Comparison of ENCODE assay signal across 8 cellular contexts in the genomic region with DNA sequence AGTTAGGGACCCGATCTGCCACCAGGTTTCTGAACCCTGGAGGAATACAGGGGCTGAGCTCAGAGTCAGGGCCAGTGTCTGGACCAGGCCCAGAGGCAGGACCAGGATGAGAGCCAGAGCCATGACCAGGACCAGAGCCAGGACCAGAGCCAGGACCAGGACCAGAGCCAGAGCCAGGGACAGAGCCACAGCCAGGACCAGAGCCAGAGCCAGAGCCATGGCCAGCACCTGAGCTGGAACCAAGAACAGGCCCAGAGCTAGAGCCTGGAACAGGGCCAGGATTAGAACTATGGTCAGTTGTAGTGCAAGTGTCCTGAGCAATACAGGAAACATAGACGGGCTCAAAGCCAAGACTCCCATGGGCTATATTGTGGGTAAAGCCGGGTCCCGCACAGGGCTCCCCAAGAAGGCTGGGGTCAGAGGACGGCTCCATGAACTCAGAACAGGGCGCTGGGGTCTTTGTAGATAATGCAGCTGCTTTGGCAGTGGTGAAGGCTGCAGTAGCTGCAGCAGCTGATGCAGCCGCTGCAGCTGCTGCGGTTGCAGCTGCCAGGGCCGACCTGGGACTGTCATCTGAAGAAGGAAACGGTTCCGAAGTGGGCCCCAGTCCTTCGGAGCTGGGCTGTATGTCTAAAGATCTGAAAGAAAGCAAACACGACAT. TPM values are rescaled to one million over a fixed set of nuclear protein-coding genes. Genes with fewer than 3 reads are reported as not detected.
DNase-seq lines count a peak whose midpoint lies in the region; ATAC-seq, FAIRE-seq and TF ChIP-seq lines count a peak whose summit lies in the region.

No MANE protein-coding gene starts in this region.

- peaks cover 17 to 31% of the 10 kb centered on the region in 2 experiments for H3K4me1 ChIP-seq in K562 (replicated peaks in 1 of 2; ENCODE audit: control insufficient read depth in 2 of 2, insufficient read depth in 2 of 2, low read length in 2 of 2)
- H3K4me1 ChIP-seq in transverse colon, result peaks cover 21 to 38% (median 30%) of the 10 kb centered on the region in 4 donors

- TF ChIP-seq EP300 in K562 (IDR thresholded peaks at IDR 0.05; ENCODE audit: low read length) (no peak), transverse colon (IDR thresholded peaks at IDR 0.05; ENCODE audit: low read depth) (no peak)

- H3K9me3 ChIP-seq in K562 (replicated peaks; ENCODE audit: control insufficient read depth, insufficient read depth, low read depth, low read length), result no peaks in the 10 kb centered on the region; the same call in 1 of the 2 replicates
- H3K9me3 ChIP-seq in transverse colon, result no peaks in the 10 kb centered on the region

- BruUV-seq in K562 (replicated peaks; lab: Mats Ljungman, UMichigan), result no TSS peak

- H3K9ac ChIP-seq in K562 (ENCODE audit: insufficient read depth in 1 of 2, low read depth in 2 of 2, low read length in 2 of 2), result peak overlapping the region in 1 of 2 experiments; percentile 26; a peak in 2 of 4 replicates

- TF ChIP-seq RAD21 in K562 (CRISPR knock-in tag; conservative IDR thresholded peaks at IDR 0.05 in 1 of 2, IDR thresholded peaks at IDR 0.05 in 1 of 2), result no peak

- no peak for DNase-seq in activated T-cell treated with anti-CD3 and anti-CD28 coated beads, Interleukin-2, amount 50 U/mL, for 72 hours
- no peak for DNase-seq in activated T-cell treated with anti-CD3 and anti-CD28 coated beads, Interleukin-2, amount 50 U/mL, for 1 hour
- DNase-seq in K562 (ENCODE audit: extremely low read depth in 1 of 4, low spot score in 3 of 4), result no peak
- DNase-seq in lower leg skin (ENCODE audit: low spot score in 2 of 2), result no peak
- no peak for DNase-seq in transverse colon
- DNase-seq in NCI-H187 treated with DMSO at 0.1 percent for 48 hours (lab: John Stamatoyannopoulos, UW), result no peak
- no peak for DNase-seq in ecto neural progenitor cell (ENCODE audit: low spot score)

- intact Hi-C loops in K562 (cut with micrococcal nuclease), result loop anchor here (10.0 kb wide), 2 partner anchors 77 to 147 kb away; a partner anchor contains a TSS
- intact Hi-C loops in lower leg skin (cut with DNase I; ENCODE audit: low total_unique reads), result no loop called here
- intact Hi-C loops in transverse colon (cut with DNase I; ENCODE audit: low total_unique reads), result no loop called here

- no peaks in the 10 kb centered on the region for H3K9me3 Mint-ChIP-seq in activated T-cell treated with anti-CD3 and anti-CD28 coated beads, Interleukin-2, amount 50 U/mL, for 72 hours

- WGBS in K562 (ENCODE audit: insufficient coverage, low coverage, missing lambda C conversion rate), result 41% methylated on average over 12 of the region's 13 CpGs
- WGBS in lower leg skin, 2 donors, result 9 to 24% methylated on average over 12 to 13 of the region's 13 CpGs
- WGBS in transverse colon (ENCODE audit: low coverage in 1 of 2), 2 donors, result 17% methylated on average over 12 of the region's 13 CpGs; no CpG with 5 or more reads in 1 of the 2 donors

- no peak for FAIRE-seq in K562 (lab: Jason Lieb, UNC)

- H3K27me3 ChIP-seq in K562 (ENCODE audit: control insufficient read depth in 2 of 2, insufficient read depth in 2 of 2, low read length in 2 of 2) (no peaks in the 10 kb centered on the region), transverse colon (no peaks in the 10 kb centered on the region)

- TF ChIP-seq CTCF in K562 (IDR thresholded peaks at IDR 0.05 in 2 of 3, conservative IDR thresholded peaks at IDR 0.05 in 1 of 3; ENCODE audit: insufficient read depth in 2 of 3, low read depth in 1 of 3, low read length in 3 of 3) (no peak), lower leg skin (IDR thresholded peaks at IDR 0.05) (no peak), transverse colon (IDR thresholded peaks at IDR 0.05) (no peak)

- in situ Hi-C loops in K562 (cut with MboI), result no loop called here
- in situ Hi-C loops in transverse colon (cut with MboI; ENCODE audit: low pct_ligation_motif_present in 1 of 4, low pct_unique_long_range_greater_than_20kb in 1 of 4, low sequenced_read_pairs in 3 of 4), result loop anchor here in 1 of 4 donors (10.0 kb wide), 1 partner anchor 77 kb away; a partner anchor contains a TSS

- POLR2A ChIA-PET in K562 (lab: Yijun Ruan, JAX), result interaction anchor here (0.6 to 1.5 kb wide), 3 partner anchors 10 to 1272 kb away, joined by 3 to 5 read pairs (median 3); no protein-coding TSS in a partner anchor

- H4K20me1 ChIP-seq in K562 (replicated peaks; ENCODE audit: control insufficient read depth, insufficient read depth, low read length), result no peaks in the 10 kb centered on the region

- peak overlapping the region; percentile 89 to 94 for H3K4me3 Mint-ChIP-seq in activated T-cell treated with anti-CD3 and anti-CD28 coated beads, Interleukin-2, amount 50 U/mL, for 72 hours

- peaks cover 4% of the 10 kb centered on the region for H3K9me1 ChIP-seq in K562 (ENCODE audit: control insufficient read depth, insufficient read depth, low read length)

- H3K27ac Mint-ChIP-seq in activated T-cell treated with anti-CD3 and anti-CD28 coated beads, Interleukin-2, amount 50 U/mL, for 72 hours, result peak overlapping the region; percentile 92

- H3K4me1 Mint-ChIP-seq in activated T-cell treated with anti-CD3 and anti-CD28 coated beads, Interleukin-2, amount 50 U/mL, for 72 hours (ENCODE audit: low read depth), result peaks cover 52% of the 10 kb centered on the region

- peaks cover 0 to 8% of the 10 kb centered on the region in 2 donors for H3K36me3 Mint-ChIP-seq in activated T-cell treated with anti-CD3 and anti-CD28 coated beads, Interleukin-2, amount 50 U/mL, for 72 hours (ENCODE audit: insufficient read depth in 2 of 2)

- H3K27ac ChIP-seq in K562 (ENCODE audit: extremely low read depth, low read depth, low read length) (no peak overlapping the region), transverse colon (peak overlapping the region; percentile 76 to 100 (median 90))

- ATAC-seq in activated T-cell treated with anti-CD3 and anti-CD28 coated beads, Interleukin-2, amount 50 U/mL, for 72 hours (replicated peaks in 1 of 2), result no peak
- ATAC-seq in K562 (no peak), HG02759 (IDR thresholded peaks at IDR 0.05; ENCODE audit: unreplicated experiment) (no peak)

- H3K36me3 ChIP-seq in K562 (ENCODE audit: control insufficient read depth, insufficient read depth, low read length) (peaks cover 26% of the 10 kb centered on the region; the same call in 1 of the 3 replicates), transverse colon (peaks cover 0 to 11% (median 0%) of the 10 kb centered on the region in 4 donors)

- TF ChIP-seq POLR2A in K562 (conservative IDR thresholded peaks at IDR 0.05) (no peak), lower leg skin (IDR thresholded peaks at IDR 0.05) (no peak), transverse colon (IDR thresholded peaks at IDR 0.05) (no peak)

- peak overlapping the region; percentile 64 for H3K4me2 ChIP-seq in K562 (ENCODE audit: insufficient read depth, low read length)

- H3K4me3 ChIP-seq in K562 (peak overlapping the region; percentile 31), lower leg skin (ENCODE audit: low read depth, poor library complexity, severe bottlenecking) (peak overlapping the region; percentile 21), transverse colon (peak overlapping the region in 3 of 4 donors; percentile 24 to 56 (median 37))

- H2AFZ ChIP-seq in K562 (ENCODE audit: low read depth, low read length), result peak overlapping the region; percentile 63

- CTCF ChIA-PET in K562 (lab: Yijun Ruan, JAX; ENCODE audit: low intra/inter-chr PET ratio), result no interaction called here

- H3K27me3 Mint-ChIP-seq in activated T-cell treated with anti-CD3 and anti-CD28 coated beads, Interleukin-2, amount 50 U/mL, for 72 hours (ENCODE audit: low read depth), result no peaks in the 10 kb centered on the region

- peaks cover 12% of the 10 kb centered on the region; the same call in 2 of the 3 replicates for H3K79me2 ChIP-seq in K562 (ENCODE audit: control insufficient read depth, insufficient read depth, low read length)

RNA-seq across cellular contexts. Expression of a gene that starts 0.6 kb away (rescaled TPM):
- 1 to 10 TPM; 1.1 to 1.4 TPM for total RNA-seq in activated T-cell treated with anti-CD3 and anti-CD28 coated beads, Interleukin-2, amount 50 U/mL, for 72 hours
- 1.9 and 2.2 TPM in 2 replicates for total RNA-seq in K562 (2011; cell fraction: chromatin; rRNA removed; ENCODE audit: low replicate concordance)
- total RNA-seq in K562 (2011; cell fraction: nucleolus; rRNA removed), result 0.66 and 1.2 TPM in 2 replicates
- 1.2 and 1.6 TPM in 2 replicates for total RNA-seq in K562 (2011; cell fraction: nucleoplasm; rRNA removed)
- 0.14 and 0.53 TPM in 2 replicates for total RNA-seq in K562 (2014; rRNA removed)
- 0.18 and 0.67 TPM in 2 replicates for total RNA-seq in K562 (2014; rRNA removed; fragmentation: Illumina TruSeq; extraction: Trizol)
- 0.30 and 0.47 TPM in 2 replicates for total RNA-seq in K562 (2015; rRNA removed; fragmentation: Illumina TruSeq; extraction: Trizol)
- 0.36 and 0.40 TPM in 2 replicates for total RNA-seq in K562 (2021)
- polyA plus RNA-seq in K562 (2011; rRNA removed), result 0.21 and 0.27 TPM in 2 replicates
- 0.18 TPM in 1 of 2 replicates, not detected in the other for polyA plus RNA-seq in K562 (2011; cell fraction: cytosol; rRNA removed)
- 2.3 and 2.6 TPM in 2 replicates for polyA plus RNA-seq in K562 (2011; cell fraction: nucleus; rRNA removed)
- polyA plus RNA-seq in K562 (2012), result 0.39 and 0.69 TPM in 2 replicates
- polyA plus RNA-seq in K562 (2014; fragmentation: Illumina TruSeq; extraction: Trizol), result 0.22 and 0.36 TPM in 2 replicates
- under 1 TPM; 0.03 to 0.46 TPM for polyA plus RNA-seq in K562 (2014; fragmentation: Nextera tagmentation; extraction: Ambion mirVana)
- polyA plus RNA-seq in K562 (2014; rRNA removed), result 0.17 and 0.40 TPM in 2 replicates
- 0.15 and 0.39 TPM in 2 replicates for polyA minus RNA-seq in K562 (2011; rRNA and poly(A)+ RNA removed)
- not detected in 2 replicates for polyA minus RNA-seq in K562 (2011; cell fraction: cytosol; rRNA and poly(A)+ RNA removed)
- polyA minus RNA-seq in K562 (2011; cell fraction: nucleus; rRNA and poly(A)+ RNA removed), result 0.54 and 1.4 TPM in 2 replicates
- under 1 TPM in 2 of 4 donors, not detected in 2; 0.29 to 0.42 TPM for total RNA-seq in lower leg skin
- 1 to 10 TPM in 2 of 4 donors, under 1 TPM in 1, not detected in 1; 0.41 to 3.0 (median 1.9) TPM for total RNA-seq in transverse colon

RNA-seq across cellular contexts. Expression of a gene that starts 3.3 kb away (rescaled TPM):
- 10 to 100 TPM; 69.2 to 80.9 TPM for total RNA-seq in activated T-cell treated with anti-CD3 and anti-CD28 coated beads, Interleukin-2, amount 50 U/mL, for 72 hours
- 10.9 and 15.4 TPM in 2 replicates for total RNA-seq in K562 (2011; cell fraction: chromatin; rRNA removed; ENCODE audit: low replicate concordance)
- 13.8 and 15.5 TPM in 2 replicates for total RNA-seq in K562 (2011; cell fraction: nucleolus; rRNA removed)
- 11.7 and 11.9 TPM in 2 replicates for total RNA-seq in K562 (2011; cell fraction: nucleoplasm; rRNA removed)
- 39.5 and 65.1 TPM in 2 replicates for total RNA-seq in K562 (2014; rRNA removed)
- 27.9 and 30.3 TPM in 2 replicates for total RNA-seq in K562 (2014; rRNA removed; fragmentation: Illumina TruSeq; extraction: Trizol)
- total RNA-seq in K562 (2015; rRNA removed; fragmentation: Illumina TruSeq; extraction: Trizol), result 23.6 and 23.7 TPM in 2 replicates
- 34.2 and 40.5 TPM in 2 replicates for total RNA-seq in K562 (2021)
- 27.2 and 33.7 TPM in 2 replicates for polyA plus RNA-seq in K562 (2011; rRNA removed)
- 32.2 and 41.0 TPM in 2 replicates for polyA plus RNA-seq in K562 (2011; cell fraction: cytosol; rRNA removed)
- 45.7 and 50.8 TPM in 2 replicates for polyA plus RNA-seq in K562 (2011; cell fraction: nucleus; rRNA removed)
- polyA plus RNA-seq in K562 (2012), result 37.4 and 63.1 TPM in 2 replicates
- 33.2 and 35.0 TPM in 2 replicates for polyA plus RNA-seq in K562 (2014; fragmentation: Illumina TruSeq; extraction: Trizol)
- polyA plus RNA-seq in K562 (2014; fragmentation: Nextera tagmentation; extraction: Ambion mirVana), result 1 to 10 TPM; 5.6 to 6.2 TPM
- polyA plus RNA-seq in K562 (2014; rRNA removed), result 44.1 and 49.9 TPM in 2 replicates
- 6.1 and 8.5 TPM in 2 replicates for polyA minus RNA-seq in K562 (2011; rRNA and poly(A)+ RNA removed)
- polyA minus RNA-seq in K562 (2011; cell fraction: cytosol; rRNA and poly(A)+ RNA removed), result 4.5 and 6.4 TPM in 2 replicates
- polyA minus RNA-seq in K562 (2011; cell fraction: nucleus; rRNA and poly(A)+ RNA removed), result 9.2 and 17.2 TPM in 2 replicates
- total RNA-seq in lower leg skin, result 10 to 100 TPM; 17.8 to 27.9 (median 19.9) TPM
- 10 to 100 TPM; 16.8 to 58.0 (median 38.9) TPM for total RNA-seq in transverse colon

RNA-seq across cellular contexts. Expression of a gene that starts 17.0 kb away (rescaled TPM):
- not detected for total RNA-seq in activated T-cell treated with anti-CD3 and anti-CD28 coated beads, Interleukin-2, amount 50 U/mL, for 72 hours
- total RNA-seq in K562 (2011; cell fraction: chromatin; rRNA removed; ENCODE audit: low replicate concordance), result not detected in 2 replicates
- total RNA-seq in K562 (2011; cell fraction: nucleolus; rRNA removed), result not detected in 2 replicates
- total RNA-seq in K562 (2011; cell fraction: nucleoplasm; rRNA removed), result not detected in 2 replicates
- total RNA-seq in K562 (2014; rRNA removed) (not detected in 2 replicates), K562 (2014; rRNA removed; fragmentation: Illumina TruSeq; extraction: Trizol) (not detected in 2 replicates), K562 (2015; rRNA removed; fragmentation: Illumina TruSeq; extraction: Trizol) (not detected in 2 replicates), K562 (2021) (not detected in 2 replicates), lower leg skin (not detected), transverse colon (under 1 TPM in 1 of 4 donors, not detected in 3; 0.14 TPM)
- polyA plus RNA-seq in K562 (2011; rRNA removed) (not detected in 2 replicates), K562 (2014; fragmentation: Illumina TruSeq; extraction: Trizol) (not detected in 2 replicates), K562 (2014; fragmentation: Nextera tagmentation; extraction: Ambion mirVana) (under 1 TPM in 1 of 2 experiments, not detected in 1; 0.01 TPM), K562 (2014; rRNA removed) (not detected in 2 replicates)
- polyA plus RNA-seq in K562 (2011; cell fraction: cytosol; rRNA removed), result not detected in 2 replicates
- not detected in 2 replicates for polyA plus RNA-seq in K562 (2011; cell fraction: nucleus; rRNA removed)
- 0.04 and 0.05 TPM in 2 replicates for polyA plus RNA-seq in K562 (2012)
- not detected in 2 replicates for polyA minus RNA-seq in K562 (2011; rRNA and poly(A)+ RNA removed)
- not detected in 2 replicates for polyA minus RNA-seq in K562 (2011; cell fraction: cytosol; rRNA and poly(A)+ RNA removed)
- not detected in 2 replicates for polyA minus RNA-seq in K562 (2011; cell fraction: nucleus; rRNA and poly(A)+ RNA removed)

RNA-seq across cellular contexts. Expression of a gene that starts 17.5 kb away (rescaled TPM):
- total RNA-seq in activated T-cell treated with anti-CD3 and anti-CD28 coated beads, Interleukin-2, amount 50 U/mL, for 72 hours, result 1 to 10 TPM; 8.4 to 9.1 TPM
- 4.3 and 4.9 TPM in 2 replicates for total RNA-seq in K562 (2011; cell fraction: chromatin; rRNA removed; ENCODE audit: low replicate concordance)
- 3.8 TPM in 2 replicates for total RNA-seq in K562 (2011; cell fraction: nucleolus; rRNA removed)
- total RNA-seq in K562 (2011; cell fraction: nucleoplasm; rRNA removed), result 5.6 and 7.4 TPM in 2 replicates
- total RNA-seq in K562 (2014; rRNA removed) (0.57 and 1.1 TPM in 2 replicates), K562 (2014; rRNA removed; fragmentation: Illumina TruSeq; extraction: Trizol) (0.11 and 0.19 TPM in 2 replicates), K562 (2015; rRNA removed; fragmentation: Illumina TruSeq; extraction: Trizol) (0.36 and 0.38 TPM in 2 replicates), K562 (2021) (1.3 and 2.2 TPM in 2 replicates), lower leg skin (1 to 10 TPM; 2.2 to 8.4 (median 5.4) TPM), transverse colon (10 to 100 TPM in 2 of 4 donors, 1 to 10 TPM in 2; 7.8 to 21.3 (median 9.6) TPM)
- polyA plus RNA-seq in K562 (2011; rRNA removed) (1.2 and 3.6 TPM in 2 replicates), K562 (2014; fragmentation: Illumina TruSeq; extraction: Trizol) (1.1 and 1.7 TPM in 2 replicates), K562 (2014; fragmentation: Nextera tagmentation; extraction: Ambion mirVana) (under 1 TPM; 0.01 to 0.06 TPM), K562 (2014; rRNA removed) (1.6 TPM in 2 replicates)
- polyA plus RNA-seq in K562 (2011; cell fraction: cytosol; rRNA removed), result 3.2 and 3.7 TPM in 2 replicates
- 9.9 and 15.1 TPM in 2 replicates for polyA plus RNA-seq in K562 (2011; cell fraction: nucleus; rRNA removed)
- 1.8 and 6.2 TPM in 2 replicates for polyA plus RNA-seq in K562 (2012)
- polyA minus RNA-seq in K562 (2011; rRNA and poly(A)+ RNA removed), result 0.56 and 1.6 TPM in 2 replicates
- 1.3 and 4.6 TPM in 2 replicates for polyA minus RNA-seq in K562 (2011; cell fraction: cytosol; rRNA and poly(A)+ RNA removed)
- 2.7 and 3.1 TPM in 2 replicates for polyA minus RNA-seq in K562 (2011; cell fraction: nucleus; rRNA and poly(A)+ RNA removed)

RNA-seq across cellular contexts. Expression of a gene that starts 20.1 kb away (rescaled TPM):
- total RNA-seq in activated T-cell treated with anti-CD3 and anti-CD28 coated beads, Interleukin-2, amount 50 U/mL, for 72 hours, result 10 to 100 TPM in 1 of 2 donors, 1 to 10 TPM in 1; 6.7 to 11.5 TPM
- 47.3 and 78.1 TPM in 2 replicates for total RNA-seq in K562 (2011; cell fraction: chromatin; rRNA removed; ENCODE audit: low replicate concordance)
- total RNA-seq in K562 (2011; cell fraction: nucleolus; rRNA removed), result 35.7 and 36.2 TPM in 2 replicates
- total RNA-seq in K562 (2011; cell fraction: nucleoplasm; rRNA removed), result 24.0 and 37.1 TPM in 2 replicates
- 2.8 and 4.9 TPM in 2 replicates for total RNA-seq in K562 (2014; rRNA removed)
- 3.6 and 3.7 TPM in 2 replicates for total RNA-seq in K562 (2014; rRNA removed; fragmentation: Illumina TruSeq; extraction: Trizol)
- 4.7 and 5.5 TPM in 2 replicates for total RNA-seq in K562 (2015; rRNA removed; fragmentation: Illumina TruSeq; extraction: Trizol)
- total RNA-seq in K562 (2021), result 6.0 and 6.9 TPM in 2 replicates
- 12.9 and 14.5 TPM in 2 replicates for polyA plus RNA-seq in K562 (2011; rRNA removed)
- 4.7 and 6.3 TPM in 2 replicates for polyA plus RNA-seq in K562 (2011; cell fraction: cytosol; rRNA removed)
- 108 and 130 TPM in 2 replicates for polyA plus RNA-seq in K562 (2011; cell fraction: nucleus; rRNA removed)
- 5.7 and 10.6 TPM in 2 replicates for polyA plus RNA-seq in K562 (2012)
- 6.2 and 7.3 TPM in 2 replicates for polyA plus RNA-seq in K562 (2014; fragmentation: Illumina TruSeq; extraction: Trizol)
- 1 to 10 TPM; 2.4 to 6.4 TPM for polyA plus RNA-seq in K562 (2014; fragmentation: Nextera tagmentation; extraction: Ambion mirVana)
- polyA plus RNA-seq in K562 (2014; rRNA removed), result 5.5 and 10.5 TPM in 2 replicates
- 4.4 and 4.6 TPM in 2 replicates for polyA minus RNA-seq in K562 (2011; rRNA and poly(A)+ RNA removed)
- 1.2 TPM in 2 replicates for polyA minus RNA-seq in K562 (2011; cell fraction: cytosol; rRNA and poly(A)+ RNA removed)
- 12.1 and 14.3 TPM in 2 replicates for polyA minus RNA-seq in K562 (2011; cell fraction: nucleus; rRNA and poly(A)+ RNA removed)
- 10 to 100 TPM; 12.2 to 20.4 (median 18.8) TPM for total RNA-seq in lower leg skin
- total RNA-seq in transverse colon, result 1 to 10 TPM; 1.1 to 6.8 (median 4.9) TPM
